Comparison of ENCODE assay signal across 1 cellular context in genomic region chr4:82898322-82899243, GRCh38.
TF ChIP-seq lines count a peak whose summit lies in the region.

No MANE protein-coding gene starts in this region.

TF ChIP-seq in GM12878, 131 proteins besides CTCF, POLR2A, EP300 and RAD21:
- TF ChIP-seq ZBTB33 (IDR thresholded peaks at IDR 0.05) (no peak), RB1 (IDR thresholded peaks at IDR 0.05; ENCODE audit: borderline replicate concordance) (no peak), IKZF2 (IDR thresholded peaks at IDR 0.05) (peak in 1 of 2 experiments; percentile 33; a peak in 1 of 4 replicates), SMARCA5 (IDR thresholded peaks at IDR 0.05) (peak; percentile 60; the same call in 1 of the 2 replicates), IKZF1 (conservative IDR thresholded peaks at IDR 0.05) (peak; percentile 32; the same call in 1 of the 2 replicates), SMC3 (IDR thresholded peaks at IDR 0.05; ENCODE audit: borderline replicate concordance, low read length) (peak; percentile 32; the same call in 1 of the 2 replicates), SPI1 (IDR thresholded peaks at IDR 0.05; ENCODE audit: borderline replicate concordance, insufficient read depth, low read depth, low read length) (0 out of 2 replicates have a peak, but pooled peaks have one; percentile 42), RELB (IDR thresholded peaks at IDR 0.05; ENCODE audit: low read depth) (no peak), PKNOX1 (IDR thresholded peaks at IDR 0.05) (no peak), PML (IDR thresholded peaks at IDR 0.05; ENCODE audit: low read length) (no peak), JUNB (IDR thresholded peaks at IDR 0.05) (0 out of 2 replicates have a peak, but pooled peaks have one; percentile 12)
